33 cellular contexts compared by ENCODE assay signal in the genomic region with DNA sequence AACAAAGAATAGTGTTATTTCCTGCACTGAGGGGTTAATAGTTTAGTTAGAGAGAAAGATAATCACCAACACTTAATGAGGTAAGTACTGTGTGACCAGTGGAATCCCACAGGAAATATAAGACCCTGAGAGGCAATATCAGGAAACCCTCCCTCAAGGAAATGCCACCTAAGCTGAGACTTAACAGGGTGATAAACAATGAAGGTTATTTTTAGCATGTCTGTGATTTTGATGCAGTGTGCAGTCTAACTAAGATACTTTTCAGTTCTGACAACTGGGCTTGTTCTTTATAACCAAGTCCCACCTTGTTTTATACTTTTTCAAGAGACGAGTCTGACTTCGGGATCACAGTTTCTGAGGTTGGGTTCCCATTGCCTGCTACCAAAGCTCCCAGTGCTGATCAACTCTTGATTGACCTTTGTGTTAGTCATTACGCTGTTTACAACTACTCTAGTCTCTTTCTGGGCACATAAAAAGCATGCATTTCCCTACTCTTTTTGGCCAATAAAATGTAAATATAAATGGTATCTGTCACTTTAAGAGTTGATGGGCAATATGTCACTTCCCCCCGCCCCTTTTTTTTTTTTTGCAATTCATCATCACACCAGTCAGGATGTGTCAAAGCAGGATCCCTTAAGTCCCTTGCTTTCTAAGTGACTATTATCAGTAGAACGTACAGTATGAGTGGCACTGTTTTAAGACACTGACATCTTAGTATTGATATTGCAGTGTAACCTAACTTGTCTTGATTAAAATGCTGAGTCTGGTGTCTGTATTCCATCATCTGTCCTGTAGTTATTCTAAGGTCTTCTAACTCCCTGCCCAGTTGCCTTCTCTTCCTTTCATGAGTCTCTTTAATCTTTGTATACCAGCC. TPM values are rescaled to one million over a fixed set of nuclear protein-coding genes. Genes with fewer than 3 reads are reported as not detected.
DNase-seq lines count a peak whose midpoint lies in the region; ATAC-seq and TF ChIP-seq lines count a peak whose summit lies in the region.
"Had no signal": no experiment of that assay in that cellular context is flagged by ENCODE, and none has a peak within 500 bp of the region (broad histone marks: within the 10 kb centered on the region; RNA-seq: fewer than 3 reads in every experiment).

No MANE protein-coding gene starts in this region.

- peak overlapping the region; percentile 5; the same call in 1 of the 2 replicates for H2BK120ac ChIP-seq in IMR-90 (ENCODE audit: low read depth, low read length)

- H3K4me1 Mint-ChIP-seq in WTC11 = peaks cover 15% of the 10 kb centered on the region
- no peaks in the 10 kb centered on the region for H3K4me1 Mint-ChIP-seq in activated T-cell treated with anti-CD3 and anti-CD28 coated beads, Interleukin-2, amount 50 U/mL, for 72 hours (ENCODE audit: low read depth)
- H3K4me1 Mint-ChIP-seq: brain, immature natural killer cell had no signal

- no peak overlapping the region; the same call in 1 of the 2 replicates for H2AK5ac ChIP-seq in IMR-90 (ENCODE audit: low read depth, low read length)

- no peaks in the 10 kb centered on the region for H3K79me1 ChIP-seq in IMR-90 (ENCODE audit: low read depth in 1 of 2, low read length in 2 of 2)

- H3K23ac ChIP-seq in IMR-90 (ENCODE audit: low read depth, low read length) = no peak overlapping the region

- no peak for TF ChIP-seq POLR2A in IMR-90 (IDR thresholded peaks at IDR 0.05; ENCODE audit: low read depth, low read length)

- H2BK5ac ChIP-seq in IMR-90 (ENCODE audit: low read depth, low read length, poor library complexity, severe bottlenecking) = peak overlapping the region; percentile 73

- H3K4me2 ChIP-seq in IMR-90 (ENCODE audit: low read depth, low read length) = peak overlapping the region; percentile 44; the same call in 1 of the 2 replicates

- H3K27me3 ChIP-seq in A673 (replicated peaks; ENCODE audit: insufficient read depth, low read depth, low read length, poor library complexity) = no peaks in the 10 kb centered on the region
- H3K27me3 ChIP-seq in IMR-90 (ENCODE audit: control insufficient read depth, insufficient read depth, low read length) = no peaks in the 10 kb centered on the region
- no peaks in the 10 kb centered on the region for H3K27me3 ChIP-seq in left ventricle myocardium inferior (ENCODE audit: low read depth)
- H3K27me3 ChIP-seq in mucosa of rectum (ENCODE audit: control insufficient read depth in 2 of 2, insufficient read depth in 2 of 2, low read length in 2 of 2) = no peaks in the 10 kb centered on the region
- H3K27me3 ChIP-seq: esophagus muscularis mucosa, neutrophil, suprapubic skin, uterus had no signal

- H4K5ac ChIP-seq in IMR-90 (ENCODE audit: low read depth, low read length) = peak overlapping the region; percentile 97; the same call in 1 of the 2 replicates

- no peaks in the 10 kb centered on the region for H3K27me3 Mint-ChIP-seq in WTC11 (ENCODE audit: low read depth)
- H3K27me3 Mint-ChIP-seq in activated T-cell treated with anti-CD3 and anti-CD28 coated beads, Interleukin-2, amount 50 U/mL, for 72 hours (ENCODE audit: low read depth) = no peaks in the 10 kb centered on the region
- H3K27me3 Mint-ChIP-seq: activated CD8-positive, alpha-beta T cell treated with anti-CD3 and anti-CD28 coated beads for 36 hours; brain; effector memory CD8-positive, alpha-beta T cell had no signal

- no peak overlapping the region for H2BK20ac ChIP-seq in IMR-90 (ENCODE audit: low read depth, low read length)

- no peak overlapping the region; the same call in 1 of the 2 replicates for H3K4ac ChIP-seq in IMR-90 (ENCODE audit: low read depth, low read length)

- POLR2A ChIA-PET in A673 (lab: Charles Lee; ENCODE audit: low non-redundant PET) = interaction anchor here (0.7 kb wide), 1 partner anchor 51 kb away, joined by 12 read pairs; no protein-coding TSS in a partner anchor
- POLR2A ChIA-PET in IMR-90 (lab: Charles Lee; ENCODE audit: unreplicated experiment) = no interaction called here
- POLR2A ChIA-PET in WTC11 (lab: Charles Lee) = no interaction called here

- dilution Hi-C loops in IMR-90 (cut with HindIII; ENCODE audit: low sequenced_read_pairs, unreplicated experiment) = no loop called here

- BruUV-seq in A673 (replicated peaks; lab: Mats Ljungman, UMichigan) (no TSS peak), IMR-90 (replicated peaks; lab: Mats Ljungman, UMichigan) (no TSS peak)

- intact Hi-C loops in A673 (cut with micrococcal nuclease; ENCODE audit: unreplicated experiment) (no loop called here), IMR-90 (cut with micrococcal nuclease) (no loop called here), left ventricle myocardium inferior (cut with micrococcal nuclease) (no loop called here)

- H3K9me1 ChIP-seq in IMR-90 (ENCODE audit: insufficient read depth, low read length) = no peaks in the 10 kb centered on the region

- no peak overlapping the region for H3K27ac Mint-ChIP-seq in WTC11
- no peak overlapping the region for H3K27ac Mint-ChIP-seq in activated T-cell treated with anti-CD3 and anti-CD28 coated beads, Interleukin-2, amount 50 U/mL, for 72 hours
- H3K27ac Mint-ChIP-seq: activated CD8-positive, alpha-beta T cell treated with anti-CD3 and anti-CD28 coated beads for 36 hours; effector memory CD8-positive, alpha-beta T cell; immature natural killer cell had no signal

- H3K36me3 ChIP-seq in A673 (ENCODE audit: insufficient read depth, low read length, poor library complexity, severe bottlenecking) (no peaks in the 10 kb centered on the region), IMR-90 (ENCODE audit: control insufficient read depth, insufficient read depth, low read length) (no peaks in the 10 kb centered on the region), left ventricle myocardium inferior (no peaks in the 10 kb centered on the region), mucosa of rectum (ENCODE audit: control insufficient read depth in 2 of 2, insufficient read depth in 2 of 2, low read length in 2 of 2) (no peaks in the 10 kb centered on the region)
- H3K36me3 ChIP-seq: esophagus muscularis mucosa, lower lobe of right lung, neutrophil, suprapubic skin, uterus had no signal

- H3K9me3 ChIP-seq in A673 (ENCODE audit: low read depth, low read length, poor library complexity, severe bottlenecking) (no peaks in the 10 kb centered on the region), IMR-90 (ENCODE audit: control insufficient read depth, insufficient read depth, low read length) (no peaks in the 10 kb centered on the region), left ventricle myocardium inferior (replicated peaks) (no peaks in the 10 kb centered on the region), mucosa of rectum (ENCODE audit: control insufficient read depth in 2 of 2, low read length in 2 of 2) (no peaks in the 10 kb centered on the region)
- H3K9me3 ChIP-seq: esophagus muscularis mucosa, lower lobe of right lung, neutrophil, suprapubic skin, uterus had no signal

- H3K9me3 Mint-ChIP-seq in WTC11 = no peaks in the 10 kb centered on the region
- no peaks in the 10 kb centered on the region for H3K9me3 Mint-ChIP-seq in activated T-cell treated with anti-CD3 and anti-CD28 coated beads, Interleukin-2, amount 50 U/mL, for 72 hours
- H3K9me3 Mint-ChIP-seq: activated CD8-positive, alpha-beta T cell treated with anti-CD3 and anti-CD28 coated beads for 36 hours; brain; effector memory CD8-positive, alpha-beta T cell had no signal

- no peak overlapping the region for H3K4me3 ChIP-seq in A673 (ENCODE audit: low read depth, low read length, poor library complexity, severe bottlenecking)
- H3K4me3 ChIP-seq in IMR-90 (ENCODE audit: insufficient read depth, low read depth, low read length) = no peak overlapping the region
- no peak overlapping the region for H3K4me3 ChIP-seq in left ventricle myocardium inferior
- peak overlapping the region; percentile 10 to 28 for H3K4me3 ChIP-seq in mucosa of rectum (ENCODE audit: low read length in 2 of 2)
- H3K4me3 ChIP-seq: esophagus muscularis mucosa, lower lobe of right lung, skin epidermis, suprapubic skin, uterus had no signal

- peak overlapping the region; percentile 34; the same call in 1 of the 2 replicates for H3K14ac ChIP-seq in IMR-90 (replicated peaks; ENCODE audit: low read depth, low read length)

- no peak overlapping the region for H3K4me3 Mint-ChIP-seq in WTC11
- H3K4me3 Mint-ChIP-seq in activated T-cell treated with anti-CD3 and anti-CD28 coated beads, Interleukin-2, amount 50 U/mL, for 72 hours = no peak overlapping the region
- H3K4me3 Mint-ChIP-seq: activated CD8-positive, alpha-beta T cell treated with anti-CD3 and anti-CD28 coated beads for 36 hours; brain; effector memory CD8-positive, alpha-beta T cell; immature natural killer cell had no signal

- H2AFZ ChIP-seq in IMR-90 (replicated peaks; ENCODE audit: low read length, poor library complexity) = no peak overlapping the region

- DNase-seq in A673 (ENCODE audit: low spot score) (peak; percentile 31), IMR-90 (no peak), left ventricle myocardium inferior (no peak), WTC11 (ENCODE audit: low spot score) (no peak), cerebellum (ENCODE audit: low spot score) (no peak), NCI-H146 (lab: John Stamatoyannopoulos, UW) (no peak)
- DNase-seq in activated T-cell treated with anti-CD3 and anti-CD28 coated beads, Interleukin-2, amount 50 U/mL, for 72 hours = no peak
- DNase-seq: activated CD8-positive, alpha-beta T cell treated with anti-CD3 and anti-CD28 coated beads for 36 hours; activated gamma-delta T cell treated with Interleukin-2 at 50 U/mL for 16 hours; activated T-cell treated with anti-CD3 and anti-CD28 coated beads for 4 hours; effector memory CD8-positive, alpha-beta T cell; foreskin melanocyte; hippocampal formation; immature natural killer cell; lower lobe of right lung; NCI-H1417 treated with DMSO at 0.1 percent for 48 hours; NCI-H82; SIG-M5; stimulated activated CD4-positive, alpha-beta T cell treated with anti-CD3 and anti-CD28 coated beads, Interleukin-2, amount 100 ng/mL, for 24 hours; SW 1271; T1000; uterus had no signal

- H4K20me1 ChIP-seq in IMR-90 (ENCODE audit: insufficient read depth, low read length) = no peaks in the 10 kb centered on the region

- in situ Hi-C loops in IMR-90 (cut with MboI; ENCODE audit: low sequenced_read_pairs) = no loop called here

- H2BK15ac ChIP-seq in IMR-90 (ENCODE audit: low read depth, low read length) = no peak overlapping the region

- TF ChIP-seq CTCF in A673 (conservative IDR thresholded peaks at IDR 0.05; ENCODE audit: low read depth, low read length) = no peak
- TF ChIP-seq CTCF in IMR-90 (conservative IDR thresholded peaks at IDR 0.05; ENCODE audit: low read depth, low read length) = no peak
- TF ChIP-seq CTCF in left ventricle myocardium inferior (IDR thresholded peaks at IDR 0.05; ENCODE audit: borderline replicate concordance) = no peak
- no peak for TF ChIP-seq CTCF in WTC11 (IDR thresholded peaks at IDR 0.05)

- no peak overlapping the region for H4K91ac ChIP-seq in IMR-90 (ENCODE audit: insufficient read depth, low read depth, low read length)

- H3K9ac ChIP-seq in IMR-90 (ENCODE audit: low read depth, low read length) (no peak overlapping the region), mucosa of rectum (ENCODE audit: low read depth in 1 of 2, low read length in 2 of 2) (no peak overlapping the region)

- H2AK9ac ChIP-seq in IMR-90 (replicated peaks; ENCODE audit: low read depth, low read length, poor library complexity) = no peak overlapping the region

- CTCF ChIA-PET in A673 (lab: Charles Lee) (no interaction called here), IMR-90 (lab: Yijun Ruan, JAX) (interaction anchor here (0.6 kb wide), 1 partner anchor 1771 kb away, joined by 4 read pairs; no protein-coding TSS in a partner anchor), WTC11 (lab: Charles Lee) (no interaction called here)

- no peak overlapping the region for H3K56ac ChIP-seq in IMR-90 (ENCODE audit: extremely low read depth, insufficient read depth, low read length)

- WGBS in IMR-90 (ENCODE audit: extremely low coverage in 2 of 2, insufficient read length in 1 of 2), 2 experiments = no CpG with 5 or more reads among the region's 5 CpGs

- H3K36me3 Mint-ChIP-seq in WTC11 = no peaks in the 10 kb centered on the region
- H3K36me3 Mint-ChIP-seq in activated T-cell treated with anti-CD3 and anti-CD28 coated beads, Interleukin-2, amount 50 U/mL, for 72 hours (ENCODE audit: insufficient read depth in 2 of 2) = no peaks in the 10 kb centered on the region
- H3K36me3 Mint-ChIP-seq: brain, immature natural killer cell had no signal

- H4K8ac ChIP-seq in IMR-90 (ENCODE audit: low read depth in 2 of 2, low read length in 2 of 2) = peak overlapping the region in 1 of 2 experiments; percentile 4; a peak in 2 of 4 replicates

- ATAC-seq in IMR-90 (ENCODE audit: low read depth) (no peak), WTC11 (no peak)
- ATAC-seq in activated T-cell treated with anti-CD3 and anti-CD28 coated beads, Interleukin-2, amount 50 U/mL, for 72 hours (replicated peaks in 1 of 2) = no peak
- ATAC-seq: activated CD8-positive, alpha-beta T cell treated with anti-CD3 and anti-CD28 coated beads for 36 hours; effector memory CD8-positive, alpha-beta T cell; lower lobe of right lung had no signal

- H3K18ac ChIP-seq in IMR-90 (ENCODE audit: low read depth, low read length) = peak overlapping the region; percentile 96

- H3K4me1 ChIP-seq in A673 (ENCODE audit: insufficient read depth, low read length, poor library complexity, severe bottlenecking) (peaks cover 9% of the 10 kb centered on the region), IMR-90 (ENCODE audit: control insufficient read depth, insufficient read depth, low read length) (peaks cover 12% of the 10 kb centered on the region; the same call in 1 of the 2 replicates), left ventricle myocardium inferior (peaks cover 33% of the 10 kb centered on the region), mucosa of rectum (ENCODE audit: control insufficient read depth in 2 of 2, insufficient read depth in 2 of 2, low read length in 2 of 2) (peaks cover 4 to 22% of the 10 kb centered on the region in 2 donors)
- H3K4me1 ChIP-seq: lower lobe of right lung, suprapubic skin, uterus had no signal

- no peak for TF ChIP-seq RAD21 in IMR-90 (IDR thresholded peaks at IDR 0.05; ENCODE audit: low read length)

- H3K27ac ChIP-seq in A673 (ENCODE audit: low read depth, low read length, poor library complexity, severe bottlenecking) (no peak overlapping the region), IMR-90 (ENCODE audit: insufficient read depth, low read length) (no peak overlapping the region), left ventricle myocardium inferior (replicated peaks) (peak overlapping the region; percentile 28), mucosa of rectum (ENCODE audit: low read depth in 2 of 2, low read length in 2 of 2) (peak overlapping the region; percentile 71 to 80)
- H3K27ac ChIP-seq: C4-2B, esophagus muscularis mucosa, HL-60, lower lobe of right lung, neutrophil, skin epidermis, suprapubic skin, uterus had no signal

RNA-seq across cellular contexts. Expression of gene C6, which starts 31.4 kb away (rescaled TPM):
- total RNA-seq in A673 (2021) = 5.5 and 6.1 TPM in 2 replicates
- under 0.01 and 0.18 TPM in 2 replicates for total RNA-seq in IMR-90 (2012; rRNA removed)
- 0.05 and 0.09 TPM in 2 replicates for polyA plus RNA-seq in IMR-90 (2012; rRNA removed)
- 0.05 and 0.08 TPM in 2 replicates for polyA plus RNA-seq in IMR-90 (2012; cell fraction: cytosol; rRNA removed)
- polyA plus RNA-seq in IMR-90 (2012; cell fraction: nucleus; rRNA removed; ENCODE audit: low replicate concordance) = 0.12 and 0.32 TPM in 2 replicates
- 89.5 TPM for total RNA-seq in left ventricle myocardium inferior
- total RNA-seq in WTC11 (2021) = 0.13 to 0.23 TPM (median 0.14 TPM) in 3 replicates
- total RNA-seq in cerebellum = 0.45 TPM
- total RNA-seq in activated T-cell treated with anti-CD3 and anti-CD28 coated beads, Interleukin-2, amount 50 U/mL, for 72 hours = not detected
- total RNA-seq: activated CD8-positive, alpha-beta T cell treated with anti-CD3 and anti-CD28 coated beads for 36 hours; Daoy; MCF 10A; pulmonary artery endothelial cell had no signal
- polyA plus RNA-seq: immature natural killer cell had no signal

Comparison
In these comparisons a context has a peak if more than half of its experiments do, and no peak if none do; other contexts are left out.
1. H3K27ac ChIP-seq: peak in left ventricle myocardium inferior (single experiment) and mucosa of rectum (2 of 2); none in A673 (single experiment) and IMR-90 (single experiment).
2. H3K4me3 ChIP-seq: peak in mucosa of rectum (2 of 2); none in A673 (single experiment), IMR-90 (single experiment) and left ventricle myocardium inferior (single experiment).
3. RNA of gene C6, which starts 31.4 kb away (total RNA-seq): 89.5 TPM in left ventricle myocardium inferior (single experiment); 5.5 to 6.1 TPM in A673, 0.45 TPM in cerebellum (single experiment), under 0.01 to 0.18 TPM in IMR-90, 0.13 to 0.23 TPM in WTC11 and not detected in activated T-cell treated with anti-CD3 and anti-CD28 coated beads, Interleukin-2, amount 50 U/mL, for 72 hours; every median in the first group is over 10 times any median in the second.